ENCODE assay signal across 21 cellular contexts in the genomic region with DNA sequence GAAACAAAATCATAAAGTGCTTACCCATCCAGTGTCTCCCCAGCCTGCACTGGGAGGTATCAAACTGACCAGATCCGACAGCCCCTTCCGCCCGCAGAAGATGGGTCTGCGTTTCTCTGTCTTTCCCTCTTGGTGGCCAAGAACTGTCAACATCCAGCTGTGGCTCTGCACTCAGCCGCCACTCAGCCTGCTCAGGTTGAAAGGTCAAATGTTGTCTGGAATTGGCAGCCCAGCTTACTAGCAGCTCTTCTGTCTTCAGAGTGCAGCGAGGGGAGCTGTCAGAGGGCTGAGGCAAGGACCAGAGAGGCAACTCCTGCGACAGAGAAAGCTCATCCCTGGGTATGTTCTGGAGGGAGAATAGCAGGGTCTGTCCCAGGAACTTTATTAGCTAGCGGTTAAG. TPM values are rescaled to one million over a fixed set of nuclear protein-coding genes. Genes with fewer than 3 reads are reported as not detected.
A peak's percentile ranks its signal among the peaks of the same experiment; 100 is the strongest.
DNase-seq lines count a peak whose midpoint lies in the region; ATAC-seq and TF ChIP-seq lines count a peak whose summit lies in the region.
"Had no signal": no experiment of that assay in that cellular context is flagged by ENCODE, and none has a peak within 500 bp of the region (broad histone marks: within the 10 kb centered on the region; RNA-seq: fewer than 3 reads in every experiment).

No MANE protein-coding gene starts in this region.

- H3K4me3 ChIP-seq in right atrium auricular region (no peak overlapping the region), lower lobe of right lung (no peak overlapping the region)

- H3K27me3 ChIP-seq in right atrium auricular region (no peaks in the 10 kb centered on the region), lower lobe of right lung (ENCODE audit: low read depth) (no peaks in the 10 kb centered on the region)

- no peak overlapping the region for H3K4me3 Mint-ChIP-seq in activated CD8-positive, alpha-beta T cell treated with anti-CD3 and anti-CD28 coated beads for 36 hours
- H3K4me3 Mint-ChIP-seq: CD8-positive, alpha-beta memory T cell had no signal

- H3K27ac ChIP-seq in right atrium auricular region (peak overlapping the region; percentile 83 to 96), lower lobe of right lung (no peak overlapping the region)
- H3K27ac ChIP-seq: C4-2B had no signal

- H3K36me3 ChIP-seq in right atrium auricular region, result no peaks in the 10 kb centered on the region
- H3K36me3 ChIP-seq in lower lobe of right lung, result no peaks in the 10 kb centered on the region

- POLR2A ChIA-PET in activated CD8-positive, alpha-beta T cell treated with anti-CD3 and anti-CD28 coated beads for 36 hours (lab: Charles Lee), result no interaction called here

- TF ChIP-seq CTCF in right atrium auricular region (IDR thresholded peaks at IDR 0.05) (no peak), lower lobe of right lung (IDR thresholded peaks at IDR 0.05) (no peak)
- no peak for TF ChIP-seq CTCF in activated CD8-positive, alpha-beta T cell treated with anti-CD3 and anti-CD28 coated beads for 36 hours (IDR thresholded peaks at IDR 0.05)

- H3K9me3 ChIP-seq in right atrium auricular region (peaks cover 0 to 3% of the 10 kb centered on the region in 2 donors), lower lobe of right lung (no peaks in the 10 kb centered on the region)

- ATAC-seq in left cardiac atrium (peak; percentile 48 to 53), Right ventricle myocardium superior (ENCODE audit: poor library complexity) (no peak), lower lobe of right lung (peak; percentile 7 to 41)
- ATAC-seq in activated CD8-positive, alpha-beta T cell treated with anti-CD3 and anti-CD28 coated beads for 36 hours, result no peak

- H3K4me1 ChIP-seq in right atrium auricular region (peaks cover 0 to 30% of the 10 kb centered on the region in 2 donors), lower lobe of right lung (no peaks in the 10 kb centered on the region)

- CTCF ChIA-PET in activated CD8-positive, alpha-beta T cell treated with anti-CD3 and anti-CD28 coated beads for 36 hours (lab: Charles Lee), result no interaction called here

- H3K36me3 Mint-ChIP-seq in activated CD8-positive, alpha-beta T cell treated with anti-CD3 and anti-CD28 coated beads for 36 hours (ENCODE audit: low read depth), result no peaks in the 10 kb centered on the region
- H3K36me3 Mint-ChIP-seq: CD8-positive, alpha-beta memory T cell had no signal

- no peak for DNase-seq in left cardiac atrium
- DNase-seq in Right ventricle myocardium superior, result no peak
- no peak for DNase-seq in right atrium auricular region (ENCODE audit: low spot score)
- DNase-seq in lower lobe of right lung, result no peak
- no peak for DNase-seq in NCI-H2081 (lab: John Stamatoyannopoulos, UW)
- DNase-seq in activated CD8-positive, alpha-beta memory T cell treated with anti-CD3 and anti-CD28 coated beads, Interleukin-2, amount 50 U/mL, for 4 hours, result no peak
- no peak for DNase-seq in NAMALWA (ENCODE audit: low spot score)
- DNase-seq in activated CD8-positive, alpha-beta T cell treated with anti-CD3 and anti-CD28 coated beads for 36 hours, result no peak
- DNase-seq: AML-193; CD8-positive, alpha-beta memory T cell; GF-D8; Kasumi-1; NCI-H1436; NCI-H1930; NCI-H526 treated with DMSO at 0.1 percent for 48 hours; OCI-M1; SHP77 had no signal

- no peaks in the 10 kb centered on the region for H3K9me3 Mint-ChIP-seq in activated CD8-positive, alpha-beta T cell treated with anti-CD3 and anti-CD28 coated beads for 36 hours

- no peaks in the 10 kb centered on the region for H3K4me1 Mint-ChIP-seq in activated CD8-positive, alpha-beta T cell treated with anti-CD3 and anti-CD28 coated beads for 36 hours (ENCODE audit: low read depth)
- H3K4me1 Mint-ChIP-seq: CD8-positive, alpha-beta memory T cell had no signal

- H3K27me3 Mint-ChIP-seq in activated CD8-positive, alpha-beta T cell treated with anti-CD3 and anti-CD28 coated beads for 36 hours, result no peaks in the 10 kb centered on the region

- intact Hi-C loops in left cardiac atrium (cut with DNase I) (no loop called here), Right ventricle myocardium superior (cut with DNase I) (no loop called here), lower lobe of right lung (cut with DNase I) (no loop called here)
- intact Hi-C loops in activated CD8-positive, alpha-beta T cell treated with anti-CD3 and anti-CD28 coated beads for 36 hours (cut with micrococcal nuclease), result no loop called here

- H3K27ac Mint-ChIP-seq in activated CD8-positive, alpha-beta T cell treated with anti-CD3 and anti-CD28 coated beads for 36 hours, result no peak overlapping the region

RNA-seq across cellular contexts. Expression of gene GOLGA6L2, which starts 45.4 kb away (rescaled TPM):
- total RNA-seq in left cardiac atrium (not detected), Right ventricle myocardium superior (not detected), right atrium auricular region (not detected), lower lobe of right lung (not detected)
- not detected for total RNA-seq in activated CD8-positive, alpha-beta T cell treated with anti-CD3 and anti-CD28 coated beads for 36 hours
- total RNA-seq: A172; CD8-positive, alpha-beta memory T cell; H4; MCF 10A had no signal

RNA-seq across cellular contexts. Expression of gene GOLGA8S, which starts 47.1 kb away (rescaled TPM):
- total RNA-seq in left cardiac atrium, result under 1 TPM; 0.16 to 0.44 TPM
- total RNA-seq in Right ventricle myocardium superior, result 0.16 TPM
- under 1 TPM; 0.31 to 0.33 TPM for total RNA-seq in right atrium auricular region
- 0.53 TPM for total RNA-seq in lower lobe of right lung
- under 1 TPM; 0.13 to 0.16 TPM for total RNA-seq in activated CD8-positive, alpha-beta T cell treated with anti-CD3 and anti-CD28 coated beads for 36 hours
- total RNA-seq: A172, H4 had no signal

Comparison
In these comparisons a context has a peak if more than half of its experiments do, and no peak if none do; other contexts are left out.
1. ATAC-seq: peak in left cardiac atrium (2 of 2) and lower lobe of right lung (2 of 2); none in Right ventricle myocardium superior (single experiment) and activated CD8-positive, alpha-beta T cell treated with anti-CD3 and anti-CD28 coated beads for 36 hours (single experiment).